In genomic region chr9:37242089-37242488, GRCh38 we compare ENCODE assay signal across 32 cellular contexts.
"Had no signal": no experiment of that assay in that cellular context is flagged by ENCODE, and none has a peak within 500 bp of the region (broad histone marks: within the 10 kb centered on the region; RNA-seq: fewer than 3 reads in every experiment).

No MANE protein-coding gene starts in this region.

- H3K27ac ChIP-seq: SJCRH30, WERI-Rb-1 had no signal

- H3K9ac ChIP-seq: SK-N-SH had no signal

- FAIRE-seq: bronchial epithelial cell had no signal

- H3K9me3 ChIP-seq: SJCRH30, SK-N-SH had no signal

- H3K4me3 ChIP-seq: SJCRH30 had no signal

- DNase-seq: activated CD4-positive, alpha-beta memory T cell treated with anti-CD3 and anti-CD28 coated beads, Interleukin-2, amount 10 ng/mL, durations not matched to agents 7 days and 5 days; activated CD4-positive, alpha-beta T cell treated with anti-CD3 and anti-CD28 coated beads for 1 hour; activated CD4-positive, alpha-beta T cell treated with anti-CD3 and anti-CD28 coated beads for 48 hours; activated CD4-positive, CD25-positive, alpha-beta regulatory T cell; activated CD8-positive, alpha-beta memory T cell treated with anti-CD3 and anti-CD28 coated beads for 24 hours; activated CD8-positive, alpha-beta memory T cell treated with anti-CD3 and anti-CD28 coated beads, Interleukin-2, amount 10 ng/mL, durations not matched to agents 7 days and 5 days; activated CD8-positive, alpha-beta memory T cell treated with anti-CD3 and anti-CD28 coated beads, Interleukin-2, amount 50 U/mL, for 48 hours; activated effector memory CD4-positive, alpha-beta T cell treated with Interleukin-2 at 50 U/mL for 16 hours; activated naive CD4-positive, alpha-beta T cell treated with anti-CD3 and anti-CD28 coated beads, Interleukin-2, amount 10 ng/mL, durations not matched to agents 7 days and 5 days; activated naive CD8-positive, alpha-beta T cell treated with anti-CD3 and anti-CD28 coated beads, Interleukin-2, amount 50 U/mL, for 24 hours; activated T-cell treated with anti-CD3 and anti-CD28 coated beads, Interleukin-2, amount 50 U/mL, for 48 hours; anterior cingulate cortex; caudate nucleus; cerebellar nuclear complex; NCI-H1105; NCI-H1417 treated with DMSO at 0.1 percent for 48 hours; NCI-H187 treated with DMSO at 0.1 percent for 48 hours; NCI-H2081; NCI-H2171 treated with DMSO at 0.1 percent for 48 hours; NCI-H2227 treated with DMSO at 0.1 percent for 48 hours; NCI-H446; NCI-H510A treated with DMSO at 0.1 percent for 48 hours; NCI-H526 treated with DMSO at 0.1 percent for 48 hours; NCI-H774; SHP77; SJCRH30; SK-N-SH; T-cell; T-helper 2 cell; T1000; WERI-Rb-1 had no signal

- H3K36me3 ChIP-seq: SJCRH30, WERI-Rb-1 had no signal
